14 cellular contexts compared by ENCODE assay signal in genomic region chr18:60232541-60232940, GRCh38.
DNase-seq lines count a peak whose midpoint lies in the region; ATAC-seq and TF ChIP-seq lines count a peak whose summit lies in the region.
"Had no signal": no experiment of that assay in that cellular context is flagged by ENCODE, and none has a peak within 500 bp of the region (broad histone marks: within the 10 kb centered on the region; RNA-seq: fewer than 3 reads in every experiment).

No MANE protein-coding gene starts in this region.

- H3K4me1 ChIP-seq in left lung, result no peaks in the 10 kb centered on the region

- ATAC-seq in GM21381 (IDR thresholded peaks at IDR 0.05; ENCODE audit: unreplicated experiment) (peak; percentile 52), left lung (no peak)

- DNase-seq in A172 (ENCODE audit: low spot score) (peak; percentile 69), LHCN-M2 (ENCODE audit: low read depth) (peak; percentile 5), dedifferentiated amniotic fluid mesenchymal stem cell (ENCODE audit: extremely low spot score) (peak; percentile 18), left lung (no peak)
- DNase-seq in activated CD8-positive, alpha-beta memory T cell treated with anti-CD3 and anti-CD28 coated beads for 24 hours, result no peak
- DNase-seq in effector CD8-positive, alpha-beta T cell (lab: John Stamatoyannopoulos, UW), result no peak
- no peak for DNase-seq in stimulated activated naive CD4-positive, alpha-beta T cell treated with Interleukin-2 at 50 U/mL for 16 hours (lab: John Stamatoyannopoulos, UW)
- DNase-seq: endodermal cell; left cardiac atrium; NCI-H345; stimulated activated CD4-positive, alpha-beta T cell treated with anti-CD3 and anti-CD28 coated beads, Interleukin-1b, Interleukin-23, amount 100 ng/mL, for 48 hours had no signal

- no peaks in the 10 kb centered on the region for H3K27me3 ChIP-seq in left lung
- H3K27me3 ChIP-seq: neutrophil had no signal

- no peak for TF ChIP-seq CTCF in left lung (IDR thresholded peaks at IDR 0.05)

- intact Hi-C loops in left lung (cut with DNase I), result no loop called here

- H3K36me3 ChIP-seq in left lung, result no peaks in the 10 kb centered on the region
- H3K36me3 ChIP-seq: neutrophil had no signal

- H3K9me3 ChIP-seq in left lung, result no peaks in the 10 kb centered on the region
- H3K9me3 ChIP-seq: neutrophil had no signal

- H3K4me3 ChIP-seq in left lung, result no peak overlapping the region

- H3K27ac ChIP-seq in left lung, result no peak overlapping the region
- H3K27ac ChIP-seq: KMS-11, neutrophil had no signal

Comparison
In these comparisons a context has a peak if more than half of its experiments do, and no peak if none do; other contexts are left out.
1. DNase-seq: peak in A172 (single experiment), LHCN-M2 (single experiment) and dedifferentiated amniotic fluid mesenchymal stem cell (single experiment); none in activated CD8-positive, alpha-beta memory T cell treated with anti-CD3 and anti-CD28 coated beads for 24 hours (single experiment), effector CD8-positive, alpha-beta T cell (single experiment), stimulated activated naive CD4-positive, alpha-beta T cell treated with Interleukin-2 at 50 U/mL for 16 hours (single experiment) and left lung (0 of 2).